ENCODE assay signal across 9 cellular contexts in the genomic region with DNA sequence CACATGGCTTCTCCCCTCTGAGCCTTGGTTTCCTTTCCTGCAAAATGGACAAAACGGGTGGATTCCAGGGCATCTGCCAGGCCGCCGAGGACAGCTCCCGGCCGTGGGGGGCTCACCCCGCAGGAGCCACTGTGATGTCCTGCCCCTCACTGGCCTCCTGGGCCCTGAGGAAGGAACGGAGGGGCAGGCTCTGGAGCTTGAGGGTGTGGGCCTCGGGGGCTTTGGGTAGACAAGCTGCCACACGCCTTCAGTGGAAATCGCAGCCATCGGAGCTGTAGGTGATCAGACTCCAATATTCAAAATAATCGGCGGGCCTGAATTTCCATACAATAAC. TPM values are rescaled to one million over a fixed set of nuclear protein-coding genes. Genes with fewer than 3 reads are reported as not detected.
DNase-seq lines count a peak whose midpoint lies in the region; ATAC-seq, FAIRE-seq and TF ChIP-seq lines count a peak whose summit lies in the region.
"Had no signal": no experiment of that assay in that cellular context is flagged by ENCODE, and none has a peak within 500 bp of the region (broad histone marks: within the 10 kb centered on the region; RNA-seq: fewer than 3 reads in every experiment).

No MANE protein-coding gene starts in this region.

- DNase-seq in ascending aorta (ENCODE audit: low spot score in 2 of 2) (no peak), HepG2 (ENCODE audit: low spot score) (no peak), sigmoid colon (no peak), GM12891 (ENCODE audit: insufficient read length, low spot score) (no peak), glomerular visceral epithelial cell (ENCODE audit: extremely low spot score) (no peak)
- no peak for DNase-seq in activated T-cell treated with anti-CD3 and anti-CD28 coated beads, Interleukin-2, amount 50 U/mL, for 48 hours

- H3K36me3 ChIP-seq in DOHH2 (ENCODE audit: control insufficient read depth, low read length), result no peaks in the 10 kb centered on the region
- H3K36me3 ChIP-seq in ascending aorta, result no peaks in the 10 kb centered on the region
- no peaks in the 10 kb centered on the region for H3K36me3 ChIP-seq in HepG2 (replicated peaks in 1 of 2; ENCODE audit: control insufficient read depth in 1 of 2, insufficient read depth in 2 of 2, low read length in 2 of 2)
- no peaks in the 10 kb centered on the region for H3K36me3 ChIP-seq in sigmoid colon

- ATAC-seq in HepG2 (no peak; the same call in 2 of the 3 replicates), HG03460 (IDR thresholded peaks at IDR 0.05; ENCODE audit: unreplicated experiment) (no peak)

- TF ChIP-seq POLR2A in HepG2 (IDR thresholded peaks at IDR 0.05; ENCODE audit: insufficient read depth in 1 of 2, low read depth in 2 of 2, low read length in 2 of 2), result no peak
- TF ChIP-seq POLR2A in sigmoid colon (IDR thresholded peaks at IDR 0.05), result no peak
- TF ChIP-seq POLR2A in GM12891 (IDR thresholded peaks at IDR 0.05; ENCODE audit: low read depth, low read length), result no peak

- H3K9me3 ChIP-seq in DOHH2 (ENCODE audit: control insufficient read depth, insufficient read depth, low read length) (no peaks in the 10 kb centered on the region), ascending aorta (no peaks in the 10 kb centered on the region), HepG2 (ENCODE audit: low read length) (no peaks in the 10 kb centered on the region), sigmoid colon (no peaks in the 10 kb centered on the region)

- H3K9me2 ChIP-seq in DOHH2 (replicated peaks; ENCODE audit: control insufficient read depth, low read length), result no peaks in the 10 kb centered on the region

- peak overlapping the region; percentile 94 for H3K9ac ChIP-seq in HepG2 (ENCODE audit: insufficient read depth, low read depth, low read length)

- no peak for TF ChIP-seq EP300 in HepG2 (IDR thresholded peaks at IDR 0.05; ENCODE audit: low read depth in 2 of 2, low read length in 2 of 2)
- TF ChIP-seq EP300 in HepG2 (CRISPR knock-in tag; IDR thresholded peaks at IDR 0.05; ENCODE audit: borderline replicate concordance), result no peak
- TF ChIP-seq EP300 in sigmoid colon (IDR thresholded peaks at IDR 0.05), result no peak

- no peak for TF ChIP-seq RAD21 in HepG2 (CRISPR knock-in tag; IDR thresholded peaks at IDR 0.05)

- H3K4me3 ChIP-seq in DOHH2 (ENCODE audit: low read length) (no peak overlapping the region), ascending aorta (peak overlapping the region; percentile 31 to 34), HepG2 (replicated peaks in 1 of 3; ENCODE audit: insufficient read depth in 1 of 3, low read depth in 2 of 3, low read length in 3 of 3) (peak overlapping the region; percentile 65 to 88 (median 74)), sigmoid colon (peak overlapping the region in 2 of 4 donors; percentile 30 to 33)

- H4K20me1 ChIP-seq in DOHH2 (ENCODE audit: control insufficient read depth, insufficient read depth, low read depth, low read length) (no peaks in the 10 kb centered on the region), HepG2 (ENCODE audit: insufficient read depth, low read length) (no peaks in the 10 kb centered on the region)

- TF ChIP-seq CTCF in DOHH2 (IDR thresholded peaks at IDR 0.05; ENCODE audit: low read depth, low read length, poor library complexity, severe bottlenecking) (no peak), ascending aorta (IDR thresholded peaks at IDR 0.05) (no peak), HepG2 (CRISPR knock-in tag; IDR thresholded peaks at IDR 0.05) (no peak), sigmoid colon (IDR thresholded peaks at IDR 0.05) (no peak)

- no peaks in the 10 kb centered on the region for H3F3A ChIP-seq in DOHH2 (ENCODE audit: control insufficient read depth, insufficient read depth)

- H3K4me2 ChIP-seq in DOHH2 (ENCODE audit: low read length) (peak overlapping the region; percentile 34; the same call in 1 of the 2 replicates), HepG2 (ENCODE audit: low read depth, low read length) (peak overlapping the region; percentile 99)

- H3K27me3 ChIP-seq in DOHH2 (ENCODE audit: control insufficient read depth, low read length), result no peaks in the 10 kb centered on the region
- H3K27me3 ChIP-seq in ascending aorta, result no peaks in the 10 kb centered on the region
- peaks cover under 1 to 13% of the 10 kb centered on the region in 2 experiments; a peak in 3 of 5 replicates for H3K27me3 ChIP-seq in HepG2 (ENCODE audit: control insufficient read depth in 1 of 2, insufficient read depth in 2 of 2, low read length in 2 of 2)
- peaks cover 4 to 21% (median 14%) of the 10 kb centered on the region in 3 donors for H3K27me3 ChIP-seq in sigmoid colon

- no peak overlapping the region for H3K27ac ChIP-seq in DOHH2 (ENCODE audit: low read depth, low read length)
- H3K27ac ChIP-seq in ascending aorta, result peak overlapping the region; percentile 70 to 72
- H3K27ac ChIP-seq in HepG2 (ENCODE audit: extremely low read length, insufficient read depth, low read length), result peak overlapping the region; percentile 98
- H3K27ac ChIP-seq in sigmoid colon, result peak overlapping the region; percentile 80 to 88 (median 86)
- H3K27ac ChIP-seq: C4-2B had no signal

- CTCF ChIA-PET in HepG2 (lab: Yijun Ruan, JAX; ENCODE audit: low intra/inter-chr PET ratio, low total read pairs), result no interaction called here

- H3K79me2 ChIP-seq in DOHH2 (ENCODE audit: control insufficient read depth, low read length), result no peaks in the 10 kb centered on the region
- no peaks in the 10 kb centered on the region for H3K79me2 ChIP-seq in HepG2 (ENCODE audit: insufficient read depth, low read length)

- in situ Hi-C loops in HepG2 (cut with HindIII; ENCODE audit: extremely low pct_ligation_motif_present, low pct_unique_long_range_greater_than_20kb), result loop anchor here (25.0 kb wide), 1 partner anchor 269 kb away; no protein-coding TSS in a partner anchor

- 1% methylated on average over 8 of the region's 13 CpGs for WGBS in HepG2 (ENCODE audit: low lambda C conversion rate)
- 66 to 78% methylated on average over 13 of the region's 13 CpGs for WGBS in sigmoid colon, 2 donors

- H2AFZ ChIP-seq in HepG2 (ENCODE audit: low read length), result no peak overlapping the region

- H3K4me1 ChIP-seq in DOHH2 (ENCODE audit: control insufficient read depth, low read length), result peaks cover 17% of the 10 kb centered on the region
- peaks cover 10 to 15% of the 10 kb centered on the region in 2 donors for H3K4me1 ChIP-seq in ascending aorta
- peaks cover 73% of the 10 kb centered on the region for H3K4me1 ChIP-seq in HepG2 (ENCODE audit: insufficient read depth, low read length)
- H3K4me1 ChIP-seq in sigmoid colon, result peaks cover 3 to 45% (median 36%) of the 10 kb centered on the region in 4 donors

- TSS peak; percentile 99 for BruUV-seq in HepG2 (replicated peaks; lab: Mats Ljungman, UMichigan)

- FAIRE-seq in HepG2 (lab: Jason Lieb, UNC), result no peak
- no peak for FAIRE-seq in GM12891 (lab: Jason Lieb, UNC)

- intact Hi-C loops in ascending aorta (cut with DNase I), result no loop called here
- intact Hi-C loops in HepG2 (cut with micrococcal nuclease; ENCODE audit: unreplicated experiment), result loop anchor here (5.0 kb wide), 1 partner anchor 59 kb away; no protein-coding TSS in a partner anchor
- intact Hi-C loops in sigmoid colon (cut with DNase I), result loop anchor here (10.0 kb wide), 1 partner anchor 121 kb away; a partner anchor contains a TSS

- POLR2A ChIA-PET in HepG2 (lab: Yijun Ruan, JAX), result interaction anchor here (1.6 to 4.6 kb wide), 9 partner anchors 9 to 125 kb away, joined by 3 to 99 read pairs (median 41); a partner anchor contains a TSS

TF ChIP-seq in HepG2, 621 proteins besides CTCF, POLR2A, EP300 and RAD21 (continues in another document):
- TF ChIP-seq ZNF616 (CRISPR knock-in tag; IDR thresholded peaks at IDR 0.05; ENCODE audit: low read depth) (no peak), HES4 (CRISPR knock-in tag; IDR thresholded peaks at IDR 0.05; ENCODE audit: borderline replicate concordance) (peak; percentile 46; the same call in 1 of the 2 replicates), REPIN1 (CRISPR knock-in tag; IDR thresholded peaks at IDR 0.05; ENCODE audit: borderline replicate concordance, low read depth) (no peak), SAFB2 (CRISPR knock-in tag; IDR thresholded peaks at IDR 0.05; ENCODE audit: borderline replicate concordance, low read depth) (0 out of 2 replicates have a peak, but pooled peaks have one; percentile 3)

TF ChIP-seq in GM12891, 5 proteins besides CTCF, POLR2A, EP300 and RAD21:
- TF ChIP-seq POU2F2 (IDR thresholded peaks at IDR 0.05; ENCODE audit: low read depth, low read length), result no peak

RNA-seq across cellular contexts. Expression of a gene that starts 32.2 kb away (rescaled TPM):
- total RNA-seq in ascending aorta (31.0 TPM), HepG2 (2016; rRNA removed; fragmentation: Illumina TruSeq; extraction: Trizol) (28.7 and 32.2 TPM in 2 replicates), sigmoid colon (10 to 100 TPM; 57.4 to 80.9 (median 67.3) TPM)
- 64.3 and 65.0 TPM in 2 replicates for total RNA-seq in HepG2 (2016; cell fraction: cytosol; rRNA removed; fragmentation: Illumina TruSeq; extraction: Trizol; ENCODE audit: low read depth)
- total RNA-seq in HepG2 (2016; cell fraction: insoluble cytoplasmic fraction; rRNA removed; fragmentation: Illumina TruSeq; extraction: Trizol), result 24.0 and 31.6 TPM in 2 replicates
- total RNA-seq in HepG2 (2016; cell fraction: membrane; rRNA removed; fragmentation: Illumina TruSeq; extraction: Trizol), result 72.1 and 78.0 TPM in 2 replicates
- 18.2 and 19.5 TPM in 2 replicates for total RNA-seq in HepG2 (2016; cell fraction: nucleus; rRNA removed; fragmentation: Illumina TruSeq; extraction: Trizol)
- polyA plus RNA-seq in HepG2 (2011; rRNA removed) (30.2 and 34.1 TPM in 2 replicates), sigmoid colon (10 to 100 TPM; 60.8 to 76.3 (median 71.8) TPM)
- 21.2 and 27.8 TPM in 2 replicates for polyA plus RNA-seq in HepG2 (2011; cell fraction: cytosol; rRNA removed)
- 62.0 and 64.4 TPM in 2 replicates for polyA plus RNA-seq in HepG2 (2011; cell fraction: nucleus; rRNA removed)
- 11.8 and 12.0 TPM in 2 replicates for polyA plus RNA-seq in HepG2 (2012)
- polyA plus RNA-seq in HepG2 (2016; cell fraction: cytosol; fragmentation: Illumina TruSeq; extraction: Trizol; ENCODE audit: low read depth), result 61.3 and 64.0 TPM in 2 replicates
- 30.7 and 32.1 TPM in 2 replicates for polyA plus RNA-seq in HepG2 (2016; cell fraction: insoluble cytoplasmic fraction; fragmentation: Illumina TruSeq; extraction: Trizol; ENCODE audit: low read depth)
- polyA plus RNA-seq in HepG2 (2016; cell fraction: membrane; fragmentation: Illumina TruSeq; extraction: Trizol; ENCODE audit: low read depth), result 65.3 TPM in 2 replicates
- 36.3 and 39.7 TPM in 2 replicates for polyA plus RNA-seq in HepG2 (2016; cell fraction: nucleus; fragmentation: Illumina TruSeq; extraction: Trizol; ENCODE audit: insufficient read depth, low read depth)
- 13.4 and 58.0 TPM in 2 replicates for polyA minus RNA-seq in HepG2 (2011; rRNA and poly(A)+ RNA removed; ENCODE audit: low replicate concordance)
- polyA minus RNA-seq in HepG2 (2011; cell fraction: cytosol; rRNA and poly(A)+ RNA removed), result 6.0 and 8.0 TPM in 2 replicates
- polyA minus RNA-seq in HepG2 (2011; cell fraction: nucleus; rRNA and poly(A)+ RNA removed), result 11.2 and 18.6 TPM in 2 replicates
- polyA plus RNA-seq in GM12891 (2012; ENCODE audit: low read depth, missing spikeins), result 25.6 TPM
